Comparison of ENCODE assay signal across 18 cellular contexts in the genomic region with DNA sequence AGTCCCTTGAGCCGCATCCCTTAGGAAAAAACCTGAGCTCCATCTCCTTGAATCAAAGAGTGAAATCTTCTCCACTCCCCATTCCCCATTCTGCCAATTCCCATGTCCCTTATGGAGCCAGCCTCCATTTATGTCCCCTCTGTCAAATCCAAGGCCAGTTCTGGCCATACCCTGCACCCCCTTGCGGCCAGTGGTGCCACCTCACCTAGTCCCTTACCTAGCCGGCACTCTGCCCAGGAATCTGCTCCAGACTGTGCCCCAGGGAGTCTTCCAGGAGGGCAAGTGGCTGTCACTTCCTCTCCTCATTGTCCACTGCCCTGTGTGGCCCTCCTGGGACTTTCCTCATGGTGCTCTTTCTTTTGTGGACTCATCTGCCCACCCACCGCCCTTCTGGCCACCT.
DNase-seq lines count a peak whose midpoint lies in the region; ATAC-seq and TF ChIP-seq lines count a peak whose summit lies in the region.
"Had no signal": no experiment of that assay in that cellular context is flagged by ENCODE, and none has a peak within 500 bp of the region (broad histone marks: within the 10 kb centered on the region; RNA-seq: fewer than 3 reads in every experiment).

No MANE protein-coding gene starts in this region.

- no peak for ATAC-seq in HG03139 (IDR thresholded peaks at IDR 0.05; ENCODE audit: unreplicated experiment)

- H3K4me3 ChIP-seq in NB4 (ENCODE audit: low read depth, low read length) (no peak overlapping the region), endodermal cell (ENCODE audit: low read length) (no peak overlapping the region)
- H3K4me3 ChIP-seq: HAP-1, neural progenitor cell had no signal

- no peaks in the 10 kb centered on the region for H3K27me3 ChIP-seq in endodermal cell (ENCODE audit: control insufficient read depth, insufficient read depth, low read length, poor library complexity, severe bottlenecking)
- H3K27me3 ChIP-seq: neural progenitor cell had no signal

- no peaks in the 10 kb centered on the region for H3K27me3 Mint-ChIP-seq in endodermal cell (ENCODE audit: insufficient read depth)

- H3K27ac ChIP-seq in endodermal cell (ENCODE audit: low read depth, low read length), result no peak overlapping the region
- H3K27ac ChIP-seq: neural progenitor cell had no signal

- no peaks in the 10 kb centered on the region for H3K36me3 ChIP-seq in endodermal cell (ENCODE audit: control insufficient read depth, insufficient read depth, low read length)
- H3K36me3 ChIP-seq: HAP-1, neural progenitor cell had no signal

- H3K9me3 ChIP-seq in endodermal cell (ENCODE audit: control insufficient read depth, low read length), result no peaks in the 10 kb centered on the region
- H3K9me3 ChIP-seq: HAP-1 had no signal

- DNase-seq in Daoy (ENCODE audit: low read depth), result peak; percentile 4
- no peak for DNase-seq in NB4 (ENCODE audit: low read depth)
- DNase-seq in endodermal cell, result peak; percentile 67
- no peak for DNase-seq in GM03348 (ENCODE audit: low spot score)
- DNase-seq in activated CD4-positive, alpha-beta T cell treated with anti-CD3 and anti-CD28 coated beads, Interleukin-2, amount 50 U/mL, for 4 hours, result no peak
- no peak for DNase-seq in anterior cingulate cortex (lab: John Stamatoyannopoulos, UW)
- DNase-seq: activated CD4-positive, alpha-beta memory T cell treated with anti-CD3 and anti-CD28 coated beads, Interleukin-2, amount 10 ng/mL, durations not matched to agents 7 days and 5 days; C1 segment of cervical spinal cord; DMS79; effector CD4-positive, alpha-beta T cell; NCI-H1092; stimulated activated CD4-positive, alpha-beta T cell treated with anti-CD3 and anti-CD28 coated beads, Interleukin-12 subunit alpha, Interleukin-12 subunit beta, amount 100 ng/mL, for 4 hours; stimulated activated naive CD4-positive, alpha-beta T cell treated with Interleukin-2 at 50 U/mL for 16 hours had no signal

- peak; percentile 33; the same call in 1 of the 2 replicates for TF ChIP-seq CTCF in GM12874 (IDR thresholded peaks at IDR 0.05; ENCODE audit: insufficient read depth, low read depth, low read length)
- TF ChIP-seq CTCF in NB4 (IDR thresholded peaks at IDR 0.05; ENCODE audit: low read depth, low read length), result peak; percentile 18
- peak; percentile 51 for TF ChIP-seq CTCF in endodermal cell (conservative IDR thresholded peaks at IDR 0.05)

- H3K4me3 Mint-ChIP-seq in endodermal cell, result no peak overlapping the region
- H3K4me3 Mint-ChIP-seq: activated CD4-positive, alpha-beta memory T cell treated with anti-CD3 and anti-CD28 coated beads, Interleukin-2, amount 10 ng/mL, durations not matched to agents 7 days and 5 days; mesothelial cell of epicardium; neural progenitor cell had no signal

- no peaks in the 10 kb centered on the region for H3K9me3 Mint-ChIP-seq in endodermal cell
- H3K9me3 Mint-ChIP-seq: activated CD4-positive, alpha-beta memory T cell treated with anti-CD3 and anti-CD28 coated beads, Interleukin-2, amount 10 ng/mL, durations not matched to agents 7 days and 5 days; mesothelial cell of epicardium; neural progenitor cell had no signal

- H3K9ac ChIP-seq in endodermal cell (ENCODE audit: extremely low read depth, low read length, poor library complexity, severe bottlenecking), result no peak overlapping the region
- H3K9ac ChIP-seq: neural progenitor cell had no signal

- H3K4me1 Mint-ChIP-seq in endodermal cell, result peaks cover 1% of the 10 kb centered on the region
- H3K4me1 Mint-ChIP-seq: activated CD4-positive, alpha-beta memory T cell treated with anti-CD3 and anti-CD28 coated beads, Interleukin-2, amount 10 ng/mL, durations not matched to agents 7 days and 5 days; mesothelial cell of epicardium; neural progenitor cell had no signal

- H3K36me3 Mint-ChIP-seq in endodermal cell (ENCODE audit: low read depth), result no peaks in the 10 kb centered on the region
- H3K36me3 Mint-ChIP-seq: mesothelial cell of epicardium, neural progenitor cell had no signal

- no peaks in the 10 kb centered on the region for H3K4me1 ChIP-seq in endodermal cell (ENCODE audit: control insufficient read depth, insufficient read depth, low read length)
- H3K4me1 ChIP-seq: HAP-1, neural progenitor cell had no signal

- H3K27ac Mint-ChIP-seq in endodermal cell, result no peak overlapping the region
- H3K27ac Mint-ChIP-seq: activated CD4-positive, alpha-beta memory T cell treated with anti-CD3 and anti-CD28 coated beads, Interleukin-2, amount 10 ng/mL, durations not matched to agents 7 days and 5 days; mesothelial cell of epicardium; neural progenitor cell had no signal

- TF ChIP-seq POLR2A in NB4 (IDR thresholded peaks at IDR 0.05; ENCODE audit: extremely low read depth, insufficient read length), result no peak

- WGBS in endodermal cell (ENCODE audit: insufficient coverage in 1 of 2, insufficient read length in 1 of 2), 2 experiments, result 85 to 93% methylated on average over 3 to 4 of the region's 4 CpGs

Comparison
In these comparisons a context has a peak if more than half of its experiments do, and no peak if none do; other contexts are left out.
1. DNase-seq: peak in Daoy (single experiment) and endodermal cell (single experiment); none in NB4 (single experiment), GM03348 (single experiment), activated CD4-positive, alpha-beta T cell treated with anti-CD3 and anti-CD28 coated beads, Interleukin-2, amount 50 U/mL, for 4 hours (0 of 2) and anterior cingulate cortex (0 of 58).
2. Peak in every context shown above with its lines, with median percentiles within 50 percentile points of each other: CTCF ChIP-seq.